11 cellular contexts compared by ENCODE assay signal in genomic region chr10:93503075-93503474, GRCh38. TPM values are rescaled to one million over a fixed set of nuclear protein-coding genes. Genes with fewer than 3 reads are reported as not detected.
DNase-seq lines count a peak whose midpoint lies in the region; ATAC-seq and TF ChIP-seq lines count a peak whose summit lies in the region.
"Had no signal": no experiment of that assay in that cellular context is flagged by ENCODE, and none has a peak within 500 bp of the region (broad histone marks: within the 10 kb centered on the region; RNA-seq: fewer than 3 reads in every experiment).

No MANE protein-coding gene starts in this region.

- POLR2A ChIA-PET in CD4-positive, alpha-beta memory T cell (lab: Charles Lee; ENCODE audit: partially characterized antibody) = interaction anchor here (0.5 kb wide), 1 partner anchor 904 kb away, joined by 3 read pairs; no protein-coding TSS in a partner anchor
- POLR2A ChIA-PET in Panc1 (lab: Charles Lee) = no interaction called here

- H3K9me3 Mint-ChIP-seq in CD4-positive, alpha-beta memory T cell = no peaks in the 10 kb centered on the region
- H3K9me3 Mint-ChIP-seq: GM23338 had no signal

- H3K23ac ChIP-seq in trophoblast cell (ENCODE audit: low read length) = no peak overlapping the region

- in situ Hi-C loops in Panc1 (cut with HindIII; ENCODE audit: low pct_unique_long_range_greater_than_20kb, low sequenced_read_pairs) = no loop called here

- no peak overlapping the region for H2AFZ ChIP-seq in trophoblast cell (ENCODE audit: insufficient read depth, low read length, poor library complexity)
- H2AFZ ChIP-seq: GM23338 had no signal

- H3K9ac ChIP-seq in trophoblast cell (ENCODE audit: low read length) = no peak overlapping the region

- no peak overlapping the region for H2AK5ac ChIP-seq in trophoblast cell (ENCODE audit: low read length)

- no peaks in the 10 kb centered on the region for H3K27me3 ChIP-seq in CD4-positive, alpha-beta memory T cell (ENCODE audit: insufficient read depth, low read length)
- H3K27me3 ChIP-seq in Panc1 (ENCODE audit: control insufficient read depth, insufficient read depth, low read length) = no peaks in the 10 kb centered on the region
- H3K27me3 ChIP-seq in trophoblast cell (ENCODE audit: insufficient read depth, low read length) = no peaks in the 10 kb centered on the region

- DNase-seq in CD4-positive, alpha-beta memory T cell = peak in 1 of 5 donors; percentile 7
- DNase-seq in Panc1 (ENCODE audit: low read depth, low spot score) = no peak
- no peak for DNase-seq in SKM-1 treated with dmso at 0.1 percent for 144 hours (lab: John Stamatoyannopoulos, UW; ENCODE audit: unreplicated experiment)
- no peak for DNase-seq in NCI-H526 treated with DMSO at 0.1 percent for 48 hours (lab: John Stamatoyannopoulos, UW)
- no peak for DNase-seq in germinal center (ENCODE audit: low spot score)
- DNase-seq in trophoblast cell = no peak
- DNase-seq: stimulated activated CD4-positive, alpha-beta T cell treated with anti-CD3 and anti-CD28 coated beads, Interleukin-15, amount 100 ng/mL, for 24 hours had no signal

- CTCF ChIA-PET in CD4-positive, alpha-beta memory T cell (lab: Charles Lee; ENCODE audit: partially characterized antibody) = interaction anchor here (0.5 to 4.7 kb wide), 8 partner anchors 8 to 1211 kb away, joined by 3 to 42 read pairs (median 6); partner anchors contain the start of genes FRA10AC1 and MYOF
- CTCF ChIA-PET in Panc1 (lab: Charles Lee) = interaction anchor here (0.7 kb wide), 2 partner anchors 178 to 399 kb away, joined by 3 read pairs; no protein-coding TSS in a partner anchor

- no peak overlapping the region for H2BK5ac ChIP-seq in trophoblast cell (ENCODE audit: low read depth, low read length, poor library complexity)

- no peak overlapping the region for H3K4ac ChIP-seq in trophoblast cell (ENCODE audit: low read depth, low read length)

- peak overlapping the region; percentile 31 for H3K27ac ChIP-seq in CD4-positive, alpha-beta memory T cell (ENCODE audit: low read depth, low read length)
- H3K27ac ChIP-seq in Panc1 (ENCODE audit: low read length) = peak overlapping the region; percentile 36; the same call in 1 of the 2 replicates
- H3K27ac ChIP-seq in trophoblast cell (ENCODE audit: low read depth, low read length) = no peak overlapping the region
- H3K27ac ChIP-seq: thoracic aorta had no signal

- H3K4me1 Mint-ChIP-seq in CD4-positive, alpha-beta memory T cell = peaks cover 15 to 31% (median 23%) of the 10 kb centered on the region in 4 donors

- H4K12ac ChIP-seq in trophoblast cell (ENCODE audit: low read depth, low read length) = no peak overlapping the region

- no peak overlapping the region for H3K18ac ChIP-seq in trophoblast cell (ENCODE audit: low read length)

- no peaks in the 10 kb centered on the region for H3K27me3 Mint-ChIP-seq in CD4-positive, alpha-beta memory T cell

- peaks cover 28% of the 10 kb centered on the region for H3K4me1 ChIP-seq in CD4-positive, alpha-beta memory T cell (ENCODE audit: insufficient read depth, low read length)
- H3K4me1 ChIP-seq in Panc1 (ENCODE audit: control insufficient read depth, insufficient read depth, low read length) = peaks cover 12% of the 10 kb centered on the region; the same call in 1 of the 2 replicates
- no peaks in the 10 kb centered on the region for H3K4me1 ChIP-seq in trophoblast cell (ENCODE audit: control insufficient read depth in 1 of 2, insufficient read depth in 2 of 2, low read length in 2 of 2)

- H3K14ac ChIP-seq in trophoblast cell (ENCODE audit: low read length) = no peak overlapping the region

- no peaks in the 10 kb centered on the region for H3K79me2 ChIP-seq in trophoblast cell (ENCODE audit: control insufficient read depth, insufficient read depth, low read length, poor library complexity)

- no peak overlapping the region for H2BK12ac ChIP-seq in trophoblast cell (ENCODE audit: low read length)

- H3K4me2 ChIP-seq in trophoblast cell (ENCODE audit: low read length) = no peak overlapping the region
- H3K4me2 ChIP-seq: GM23338 had no signal

- H3K4me3 ChIP-seq in CD4-positive, alpha-beta memory T cell (ENCODE audit: low read length in 2 of 2) = peak overlapping the region in 1 of 2 donors; percentile 43
- H3K4me3 ChIP-seq in Panc1 (ENCODE audit: low read depth in 2 of 2, low read length in 2 of 2) (no peak overlapping the region), trophoblast cell (ENCODE audit: low read depth, low read length) (no peak overlapping the region)
- H3K4me3 ChIP-seq: GM23338, thoracic aorta had no signal

- H3K27ac Mint-ChIP-seq in CD4-positive, alpha-beta memory T cell = peak overlapping the region; percentile 23 to 93 (median 72)
- H3K27ac Mint-ChIP-seq: GM23338 had no signal

- no peak for TF ChIP-seq CTCF in Panc1 (IDR thresholded peaks at IDR 0.05)

- H3K36me3 ChIP-seq in CD4-positive, alpha-beta memory T cell (ENCODE audit: insufficient read depth, low read length) = no peaks in the 10 kb centered on the region
- H3K36me3 ChIP-seq in Panc1 (ENCODE audit: control insufficient read depth, insufficient read depth, low read length) = peaks cover 57% of the 10 kb centered on the region
- peaks cover 9 to 12% of the 10 kb centered on the region in 2 experiments for H3K36me3 ChIP-seq in trophoblast cell (ENCODE audit: control insufficient read depth in 1 of 2, insufficient read depth in 2 of 2, low read length in 2 of 2)
- H3K36me3 ChIP-seq: thoracic aorta had no signal

- H4K91ac ChIP-seq in trophoblast cell (ENCODE audit: low read depth, low read length) = no peak overlapping the region

- peak overlapping the region; percentile 61 to 86 (median 73) for H3K4me3 Mint-ChIP-seq in CD4-positive, alpha-beta memory T cell
- H3K4me3 Mint-ChIP-seq: GM23338 had no signal

- intact Hi-C loops in CD4-positive, alpha-beta memory T cell (cut with micrococcal nuclease) = no loop called here
- intact Hi-C loops in Panc1 (cut with micrococcal nuclease; ENCODE audit: unreplicated experiment) = no loop called here

- H3K36me3 Mint-ChIP-seq in CD4-positive, alpha-beta memory T cell = no peaks in the 10 kb centered on the region

- H3K79me1 ChIP-seq in trophoblast cell (ENCODE audit: low read length) = no peaks in the 10 kb centered on the region

- no peak overlapping the region for H4K8ac ChIP-seq in trophoblast cell (ENCODE audit: low read depth, low read length)

- no peak overlapping the region for H2BK120ac ChIP-seq in trophoblast cell (ENCODE audit: insufficient read depth, low read length, poor library complexity)

- peak; percentile 66 for ATAC-seq in GM18873 (IDR thresholded peaks at IDR 0.05; ENCODE audit: low FRiP score, unreplicated experiment)
- ATAC-seq in HG02678 (IDR thresholded peaks at IDR 0.05; ENCODE audit: unreplicated experiment) = peak; percentile 62
- ATAC-seq in Panc1 = no peak
- ATAC-seq: GM23338 had no signal

- no CpG with 5 or more reads among the region's 6 CpGs for WGBS in trophoblast cell (ENCODE audit: extremely low coverage, insufficient coverage, insufficient read length)

- no TSS peak for BruUV-seq in Panc1 (replicated peaks; lab: Mats Ljungman, UMichigan)

- no peaks in the 10 kb centered on the region for H3K9me3 ChIP-seq in CD4-positive, alpha-beta memory T cell (ENCODE audit: control insufficient read depth in 1 of 2, low read length in 2 of 2)
- no peaks in the 10 kb centered on the region for H3K9me3 ChIP-seq in Panc1 (ENCODE audit: control insufficient read depth, insufficient read depth, low read depth, low read length)
- H3K9me3 ChIP-seq in trophoblast cell (ENCODE audit: insufficient read depth, low read depth, low read length) = no peaks in the 10 kb centered on the region
- H3K9me3 ChIP-seq: thoracic aorta had no signal

RNA-seq across cellular contexts. Expression of gene CEP55, which starts 6.7 kb away (rescaled TPM):
- under 1 TPM; 0.17 to 0.30 TPM for total RNA-seq in CD4-positive, alpha-beta memory T cell
- under 1 TPM; 0.36 to 0.69 TPM for polyA plus RNA-seq in CD4-positive, alpha-beta memory T cell
- total RNA-seq in Panc1 (2021; ENCODE audit: unreplicated experiment) = 96.4 TPM
- polyA plus RNA-seq in Panc1 (2012; ENCODE audit: insufficient read length) = 29.0 TPM
- polyA plus RNA-seq in trophoblast cell (2013) = 26.3 and 28.5 TPM in 2 replicates

RNA-seq across cellular contexts. Expression of gene MYOF, which starts 20.9 kb away (rescaled TPM):
- total RNA-seq in CD4-positive, alpha-beta memory T cell = 1 to 10 TPM; 1.2 to 2.2 TPM
- not detected for polyA plus RNA-seq in CD4-positive, alpha-beta memory T cell
- total RNA-seq in Panc1 (2021; ENCODE audit: unreplicated experiment) = 376 TPM
- 187 TPM for polyA plus RNA-seq in Panc1 (2012; ENCODE audit: insufficient read length)
- 105 and 106 TPM in 2 replicates for polyA plus RNA-seq in trophoblast cell (2013)

Comparison
In these comparisons a context has a peak if more than half of its experiments do, and no peak if none do; other contexts are left out.
1. RNA of gene CEP55, which starts 6.7 kb away (total RNA-seq): 96.4 TPM in Panc1 (single experiment); 0.17 to 0.30 TPM in CD4-positive, alpha-beta memory T cell; every median in the first group is over 10 times any median in the second.
2. RNA of gene MYOF, which starts 20.9 kb away (total RNA-seq): 376 TPM in Panc1 (single experiment); 1.2 to 2.2 TPM in CD4-positive, alpha-beta memory T cell; every median in the first group is over 100 times any median in the second.